ENCODE assay signal across 10 cellular contexts in genomic region chr17:45299311-45299710, GRCh38. TPM values are rescaled to one million over a fixed set of nuclear protein-coding genes. Genes with fewer than 3 reads are reported as not detected.
DNase-seq lines count a peak whose midpoint lies in the region; ATAC-seq and TF ChIP-seq lines count a peak whose summit lies in the region.
"Had no signal": no experiment of that assay in that cellular context is flagged by ENCODE, and none has a peak within 500 bp of the region (broad histone marks: within the 10 kb centered on the region; RNA-seq: fewer than 3 reads in every experiment).

No MANE protein-coding gene starts in this region.

- H3K4me2 ChIP-seq in BLaER1 treated with 17β-estradiol and CSF1 and Interleukin-3, amounts not matched to agents 10 nM and 100 nM, result peak overlapping the region; percentile 75 to 97 (median 86)

- peaks cover 97 to 100% (median 99%) of the 10 kb centered on the region in 10 experiments for H3K4me1 ChIP-seq in BLaER1 treated with 17β-estradiol and CSF1 and Interleukin-3, amounts not matched to agents 10 nM and 100 nM
- H3K4me1 ChIP-seq in foreskin keratinocyte, result peaks cover 40% of the 10 kb centered on the region

- H3K27me3 Mint-ChIP-seq in naive B cell, result no peaks in the 10 kb centered on the region

- H3K9me3 ChIP-seq in BLaER1 treated with 17β-estradiol and CSF1 and Interleukin-3, amounts not matched to agents 10 nM and 100 nM (replicated peaks in 1 of 11), result no peaks in the 10 kb centered on the region

- H3K4me3 Mint-ChIP-seq in naive B cell, result peak overlapping the region in 6 of 8 donors; percentile 4 to 80 (median 52)

- peak overlapping the region in 1 of 10 experiments; percentile 13; a peak in 1 of 20 replicates for H3K4me3 ChIP-seq in BLaER1 treated with 17β-estradiol and CSF1 and Interleukin-3, amounts not matched to agents 10 nM and 100 nM

- peak overlapping the region; percentile 20 to 77 (median 62); a peak in 19 of 22 replicates for H3K9ac ChIP-seq in BLaER1 treated with 17β-estradiol and CSF1 and Interleukin-3, amounts not matched to agents 10 nM and 100 nM

- DNase-seq in Kasumi-1 (lab: John Stamatoyannopoulos, UW) (peak; percentile 70 to 74), caudate nucleus (lab: John Stamatoyannopoulos, UW) (peak in 4 of 61 donors; percentile 7 to 32 (median 21)), naive B cell (no peak), DMS153 treated with DMSO at 0.1 percent for 48 hours (lab: John Stamatoyannopoulos, UW; ENCODE audit: unreplicated experiment) (no peak), mucosa of gallbladder (ENCODE audit: low spot score) (no peak), foreskin keratinocyte (no peak), AG08396 (ENCODE audit: low spot score) (no peak)
- DNase-seq: DND-41 had no signal

- ATAC-seq in naive B cell (ENCODE audit: low read depth in 2 of 2) (no peak), foreskin keratinocyte (no peak)

- H3K36me3 Mint-ChIP-seq in naive B cell, result no peaks in the 10 kb centered on the region

- peak overlapping the region; percentile 24 to 90 (median 67); a peak in 20 of 22 replicates for H3K27ac ChIP-seq in BLaER1 treated with 17β-estradiol and CSF1 and Interleukin-3, amounts not matched to agents 10 nM and 100 nM
- H3K27ac ChIP-seq in caudate nucleus (ENCODE audit: low read depth, low read length) (peak overlapping the region; percentile 14), foreskin keratinocyte (no peak overlapping the region)

- H3K4me1 Mint-ChIP-seq in naive B cell, result peaks cover 61 to 99% (median 80%) of the 10 kb centered on the region in 3 donors

- no peaks in the 10 kb centered on the region for H3K27me3 ChIP-seq in BLaER1 treated with 17β-estradiol and CSF1 and Interleukin-3, amounts not matched to agents 10 nM and 100 nM
- no peaks in the 10 kb centered on the region for H3K27me3 ChIP-seq in foreskin keratinocyte

- H3K36me3 ChIP-seq in BLaER1 treated with 17β-estradiol and CSF1 and Interleukin-3, amounts not matched to agents 10 nM and 100 nM, result peaks cover 0 to 14% (median 4%) of the 10 kb centered on the region in 11 experiments; a peak in 9 of 22 replicates

- TF ChIP-seq CTCF in foreskin keratinocyte (conservative IDR thresholded peaks at IDR 0.05), result no peak

- H4K20me1 ChIP-seq in BLaER1 treated with 17β-estradiol and CSF1 and Interleukin-3, amounts not matched to agents 10 nM and 100 nM, result peaks cover 0 to 67% (median 28%) of the 10 kb centered on the region in 11 experiments; a peak in 13 of 22 replicates

- peak overlapping the region in 3 of 6 donors; percentile 73 to 92 (median 90) for H3K27ac Mint-ChIP-seq in naive B cell

- no peaks in the 10 kb centered on the region for H3K9me3 Mint-ChIP-seq in naive B cell

RNA-seq across cellular contexts. Expression of gene MAP3K14, which starts 17.5 kb away (rescaled TPM):
- 10 to 100 TPM; 13.3 to 38.9 (median 19.1) TPM for polyA plus RNA-seq in naive B cell (ENCODE audit: low read depth in 6 of 6)
- total RNA-seq in mucosa of gallbladder, result 19.1 TPM
- 4.5 and 6.4 TPM in 2 replicates for total RNA-seq in foreskin keratinocyte
- polyA plus RNA-seq in foreskin keratinocyte, result 4.8 and 7.1 TPM in 2 replicates

RNA-seq across cellular contexts. Expression of gene SPATA32, which starts 37.4 kb away (rescaled TPM):
- polyA plus RNA-seq in naive B cell (ENCODE audit: low read depth in 6 of 6) (1 to 10 TPM in 1 of 6 donors, under 1 TPM in 4, not detected in 1; 0.16 to 4.6 (median 0.31) TPM), foreskin keratinocyte (not detected in 2 replicates)
- total RNA-seq in mucosa of gallbladder (not detected), foreskin keratinocyte (not detected in 2 replicates)
- total RNA-seq: subcutaneous adipose tissue had no signal

Comparison
In these comparisons a context has a peak if more than half of its experiments do, and no peak if none do; other contexts are left out.
1. DNase-seq: peak in Kasumi-1 (2 of 2); none in naive B cell (single experiment), DMS153 treated with DMSO at 0.1 percent for 48 hours (single experiment), mucosa of gallbladder (single experiment), foreskin keratinocyte (0 of 2) and AG08396 (single experiment).